ENCODE assay signal across 23 cellular contexts in genomic region chr5:116834796-116835515, GRCh38.
"Had no signal": no experiment of that assay in that cellular context is flagged by ENCODE, and none has a peak within 500 bp of the region (broad histone marks: within the 10 kb centered on the region; RNA-seq: fewer than 3 reads in every experiment).

No MANE protein-coding gene starts in this region.

- H3K27me3 Mint-ChIP-seq: naive B cell; natural killer cell treated with Interleukin-12 subunit alpha and Interleukin-12 subunit beta and Interleukin-15 and Interleukin-18, amount 100 ng/mL, for 72 hours; type B pancreatic cell had no signal

- FAIRE-seq: endometrium, frontal cortex, keratinocyte had no signal

- H3K9me3 ChIP-seq: esophagus squamous epithelium, lower lobe of right lung, psoas muscle, stomach, thyroid gland had no signal

- H3K27ac Mint-ChIP-seq: naive B cell; natural killer cell treated with Interleukin-12 subunit alpha and Interleukin-12 subunit beta and Interleukin-15 and Interleukin-18, amount 100 ng/mL, for 72 hours; stimulated activated effector memory CD8-positive, alpha-beta T cell treated with anti-CD3 and anti-CD28 coated beads, Interleukin-12 subunit alpha, Interleukin-12 subunit beta, amount 100 ng/mL, for 72 hours; type B pancreatic cell had no signal

- ATAC-seq: left ventricle myocardium superior; lower lobe of right lung; natural killer cell treated with Interleukin-12 subunit alpha and Interleukin-12 subunit beta and Interleukin-15 and Interleukin-18, amount 100 ng/mL, for 72 hours; psoas muscle; right cardiac atrium; stimulated activated effector memory CD8-positive, alpha-beta T cell treated with anti-CD3 and anti-CD28 coated beads, Interleukin-12 subunit alpha, Interleukin-12 subunit beta, amount 100 ng/mL, for 72 hours had no signal

- H3K36me3 ChIP-seq: esophagus squamous epithelium, lower lobe of right lung, stomach, thyroid gland had no signal

- H3K4me3 ChIP-seq: coronary artery, esophagus squamous epithelium, lower lobe of right lung, psoas muscle, stomach, thyroid gland had no signal

- H3K27ac ChIP-seq: coronary artery, esophagus squamous epithelium, lower lobe of right lung, psoas muscle, stomach, thyroid gland had no signal

- H3K4me1 ChIP-seq: lower lobe of right lung, psoas muscle had no signal

- H3K27me3 ChIP-seq: esophagus squamous epithelium, stomach, thyroid gland had no signal

- H3K4me3 Mint-ChIP-seq: naive B cell; natural killer cell treated with Interleukin-12 subunit alpha and Interleukin-12 subunit beta and Interleukin-15 and Interleukin-18, amount 100 ng/mL, for 72 hours; neural crest cell; stimulated activated effector memory CD8-positive, alpha-beta T cell treated with anti-CD3 and anti-CD28 coated beads, Interleukin-12 subunit alpha, Interleukin-12 subunit beta, amount 100 ng/mL, for 72 hours; type B pancreatic cell had no signal

- H3K36me3 Mint-ChIP-seq: naive B cell; natural killer cell treated with Interleukin-12 subunit alpha and Interleukin-12 subunit beta and Interleukin-15 and Interleukin-18, amount 100 ng/mL, for 72 hours; stimulated activated effector memory CD8-positive, alpha-beta T cell treated with anti-CD3 and anti-CD28 coated beads, Interleukin-12 subunit alpha, Interleukin-12 subunit beta, amount 100 ng/mL, for 72 hours; type B pancreatic cell had no signal

- H3K9me3 Mint-ChIP-seq: neural crest cell; stimulated activated effector memory CD8-positive, alpha-beta T cell treated with anti-CD3 and anti-CD28 coated beads, Interleukin-12 subunit alpha, Interleukin-12 subunit beta, amount 100 ng/mL, for 72 hours; type B pancreatic cell had no signal

- H3K4me1 Mint-ChIP-seq: naive B cell; neural crest cell; stimulated activated effector memory CD8-positive, alpha-beta T cell treated with anti-CD3 and anti-CD28 coated beads, Interleukin-12 subunit alpha, Interleukin-12 subunit beta, amount 100 ng/mL, for 72 hours had no signal

- DNase-seq: dermis blood vessel endothelial cell; effector memory CD4-positive, alpha-beta T cell; erythroblast; esophagus squamous epithelium; head of caudate nucleus; left ventricle myocardium superior; lower lobe of right lung; naive B cell; psoas muscle; right cardiac atrium; stimulated activated CD4-positive, alpha-beta T cell treated with anti-CD3 and anti-CD28 coated beads, Interleukin-2, amount 100 ng/mL, for 24 hours; stimulated activated CD4-positive, alpha-beta T cell treated with anti-CD3 and anti-CD28 coated beads, Interleukin-4, amount 100 ng/mL, for 24 hours; stimulated activated naive CD4-positive, alpha-beta T cell treated with Interleukin-2 at 50 U/mL for 16 hours; stomach; thyroid gland had no signal
